ENCODE assay signal across 22 cellular contexts in genomic region chr15:77904436-77904821, GRCh38.
DNase-seq lines count a peak whose midpoint lies in the region; ATAC-seq and TF ChIP-seq lines count a peak whose summit lies in the region.
"Had no signal": no experiment of that assay in that cellular context is flagged by ENCODE, and none has a peak within 500 bp of the region (broad histone marks: within the 10 kb centered on the region; RNA-seq: fewer than 3 reads in every experiment).

No MANE protein-coding gene starts in this region.

- POLR2A ChIA-PET in HEK293 (lab: Yijun Ruan, JAX) = no interaction called here

- no peak for TF ChIP-seq POLR2A in sigmoid colon (IDR thresholded peaks at IDR 0.05)

- H3K9me3 ChIP-seq in HEK293 (ENCODE audit: control insufficient read depth, insufficient read depth, low read depth, low read length) = no peaks in the 10 kb centered on the region
- H3K9me3 ChIP-seq in sigmoid colon = no peaks in the 10 kb centered on the region
- H3K9me3 ChIP-seq: Caco-2 had no signal

- TF ChIP-seq EP300 in sigmoid colon (IDR thresholded peaks at IDR 0.05) = no peak

- H3K27ac ChIP-seq in HEK293 (ENCODE audit: extremely low read depth, low read depth, low read length) (no peak overlapping the region), sigmoid colon (no peak overlapping the region)

- H3K4me1 ChIP-seq in HEK293 (ENCODE audit: control insufficient read depth, insufficient read depth, low read length) = no peaks in the 10 kb centered on the region
- no peaks in the 10 kb centered on the region for H3K4me1 ChIP-seq in sigmoid colon

- H3K27me3 ChIP-seq in sigmoid colon = peaks cover 0 to 3% (median 0%) of the 10 kb centered on the region in 3 donors

- DNase-seq in activated effector memory CD4-positive, alpha-beta T cell treated with anti-CD3 and anti-CD28 coated beads, Interleukin-2, amount 50 U/mL, for 16 hours = peak; percentile 61
- no peak for DNase-seq in activated effector memory CD4-positive, alpha-beta T cell treated with Interleukin-2 at 50 U/mL for 16 hours
- DNase-seq in islet precursor cell = peak; percentile 48
- peak; percentile 52 for DNase-seq in sigmoid colon
- DNase-seq in MV-4-11 (lab: John Stamatoyannopoulos, UW) = no peak
- no peak for DNase-seq in DMS114 treated with DMSO at 0.1 percent for 48 hours (lab: John Stamatoyannopoulos, UW; ENCODE audit: unreplicated experiment)
- DNase-seq: 8988T; Caco-2; CD4-positive, CD25-positive, alpha-beta regulatory T cell; DMS153; GDM1; GOT3; MM.1S; NCI-H1105; NCI-H2081; NCI-H2171 treated with DMSO at 0.1 percent for 48 hours; NCI-H446; NCI-H526 treated with DMSO at 0.1 percent for 48 hours; SHP77 had no signal

- H3K4me3 ChIP-seq in HEK293 (ENCODE audit: low read depth, low read length) (no peak overlapping the region), sigmoid colon (no peak overlapping the region)

- no peaks in the 10 kb centered on the region for H3K36me3 ChIP-seq in HEK293 (ENCODE audit: control insufficient read depth in 2 of 2, insufficient read depth in 1 of 2, low read length in 2 of 2)
- H3K36me3 ChIP-seq in sigmoid colon = no peaks in the 10 kb centered on the region

- intact Hi-C loops in sigmoid colon (cut with DNase I) = no loop called here

- 83 to 89% methylated on average over 5 of the region's 5 CpGs for WGBS in sigmoid colon, 2 donors

- no peak for TF ChIP-seq CTCF in HEK293 (tag by site-specific recombination; IDR thresholded peaks at IDR 0.05)
- TF ChIP-seq CTCF in sigmoid colon (IDR thresholded peaks at IDR 0.05) = no peak

- CTCF ChIA-PET in HEK293 (lab: Yijun Ruan, JAX) = interaction anchor here (0.5 to 1.6 kb wide), 7 partner anchors 15 to 797 kb away, joined by 3 to 6 read pairs (median 3); partner anchors contain the start of gene IDH3A

- ATAC-seq in GM19395 (IDR thresholded peaks at IDR 0.05; ENCODE audit: unreplicated experiment) = no peak
- ATAC-seq: HCT116 had no signal

TF ChIP-seq in HEK293, 187 proteins besides CTCF, POLR2A, EP300 and RAD21:
- TF ChIP-seq GLIS2 (tag by site-specific recombination; IDR thresholded peaks at IDR 0.05) = peak; percentile 28; the same call in 1 of the 2 replicates
- TF ChIP-seq ZIC2 (tag by site-specific recombination; IDR thresholded peaks at IDR 0.05) = peak; percentile 82
- TF ChIP-seq ZNF174 (tag by site-specific recombination; IDR thresholded peaks at IDR 0.05) = no peak

Comparison
In these comparisons a context has a peak if more than half of its experiments do, and no peak if none do; other contexts are left out.
1. DNase-seq: peak in activated effector memory CD4-positive, alpha-beta T cell treated with anti-CD3 and anti-CD28 coated beads, Interleukin-2, amount 50 U/mL, for 16 hours (single experiment), islet precursor cell (single experiment) and sigmoid colon (single experiment); none in activated effector memory CD4-positive, alpha-beta T cell treated with Interleukin-2 at 50 U/mL for 16 hours (single experiment), MV-4-11 (single experiment) and DMS114 treated with DMSO at 0.1 percent for 48 hours (single experiment).